In genomic region chr7:22346383-22347107, GRCh38 we compare ENCODE assay signal across 14 cellular contexts. TPM values are rescaled to one million over a fixed set of nuclear protein-coding genes. Genes with fewer than 3 reads are reported as not detected.
DNase-seq lines count a peak whose midpoint lies in the region; ATAC-seq and TF ChIP-seq lines count a peak whose summit lies in the region.
"Had no signal": no experiment of that assay in that cellular context is flagged by ENCODE, and none has a peak within 500 bp of the region (broad histone marks: within the 10 kb centered on the region; RNA-seq: fewer than 3 reads in every experiment).

No MANE protein-coding gene starts in this region.

- H3K27ac Mint-ChIP-seq in type B pancreatic cell = peak overlapping the region; percentile 58
- no peak overlapping the region for H3K27ac Mint-ChIP-seq in activated CD4-positive, alpha-beta memory T cell treated with anti-CD3 and anti-CD28 coated beads for 36 hours
- H3K27ac Mint-ChIP-seq: activated T-cell treated with anti-CD3 and anti-CD28 coated beads, Interleukin-2, amount 50 U/mL, for 24 hours; HFFc6 had no signal

- ATAC-seq in HG03045 (IDR thresholded peaks at IDR 0.05; ENCODE audit: unreplicated experiment) = no peak
- ATAC-seq: heart left ventricle had no signal

- POLR2A ChIA-PET in activated CD4-positive, alpha-beta memory T cell treated with anti-CD3 and anti-CD28 coated beads for 36 hours (lab: Charles Lee) = no interaction called here

- peaks cover 4% of the 10 kb centered on the region for H3K4me1 Mint-ChIP-seq in type B pancreatic cell (ENCODE audit: unreplicated experiment)
- H3K4me1 Mint-ChIP-seq in activated CD4-positive, alpha-beta memory T cell treated with anti-CD3 and anti-CD28 coated beads for 36 hours (ENCODE audit: low read depth) = no peaks in the 10 kb centered on the region

- H3K27me3 Mint-ChIP-seq in type B pancreatic cell = no peaks in the 10 kb centered on the region
- peaks cover 9% of the 10 kb centered on the region for H3K27me3 Mint-ChIP-seq in activated CD4-positive, alpha-beta memory T cell treated with anti-CD3 and anti-CD28 coated beads for 36 hours

- H3K4me3 Mint-ChIP-seq in type B pancreatic cell = no peak overlapping the region
- H3K4me3 Mint-ChIP-seq in activated CD4-positive, alpha-beta memory T cell treated with anti-CD3 and anti-CD28 coated beads for 36 hours = no peak overlapping the region
- H3K4me3 Mint-ChIP-seq: activated T-cell treated with anti-CD3 and anti-CD28 coated beads, Interleukin-2, amount 50 U/mL, for 24 hours; HFFc6 had no signal

- peak; percentile 59 for DNase-seq in NCI-H2107 treated with DMSO at 0.1 percent for 48 hours (lab: John Stamatoyannopoulos, UW; ENCODE audit: unreplicated experiment)
- no peak for DNase-seq in NCI-H2107 (lab: John Stamatoyannopoulos, UW)
- peak; percentile 85 to 90 for DNase-seq in NCI-H526 (lab: John Stamatoyannopoulos, UW)
- DNase-seq in fibroblast of peridontal ligament (ENCODE audit: extremely low read depth) = peak; percentile 16
- DNase-seq in type B pancreatic cell (ENCODE audit: extremely low spot score, unreplicated experiment) = no peak
- no peak for DNase-seq in EL
- DNase-seq in activated CD4-positive, alpha-beta memory T cell treated with anti-CD3 and anti-CD28 coated beads for 36 hours = no peak
- DNase-seq: activated CD4-positive, CD25-positive, alpha-beta regulatory T cell; activated T-cell treated with anti-CD3 and anti-CD28 coated beads, Interleukin-2, amount 50 U/mL, for 24 hours; effector memory CD4-positive, alpha-beta T cell; heart left ventricle; HFFc6; stimulated activated CD4-positive, alpha-beta T cell treated with anti-CD3 and anti-CD28 coated beads, Interleukin-12 subunit alpha, Interleukin-12 subunit beta, amount 100 ng/mL, for 4 hours had no signal

- H3K9me3 Mint-ChIP-seq in type B pancreatic cell = no peaks in the 10 kb centered on the region
- no peaks in the 10 kb centered on the region for H3K9me3 Mint-ChIP-seq in activated CD4-positive, alpha-beta memory T cell treated with anti-CD3 and anti-CD28 coated beads for 36 hours
- H3K9me3 Mint-ChIP-seq: activated T-cell treated with anti-CD3 and anti-CD28 coated beads, Interleukin-2, amount 50 U/mL, for 24 hours; HFFc6 had no signal

- CTCF ChIA-PET in activated CD4-positive, alpha-beta memory T cell treated with anti-CD3 and anti-CD28 coated beads for 36 hours (lab: Charles Lee) = no interaction called here

- H3K36me3 Mint-ChIP-seq in type B pancreatic cell = no peaks in the 10 kb centered on the region
- no peaks in the 10 kb centered on the region for H3K36me3 Mint-ChIP-seq in activated CD4-positive, alpha-beta memory T cell treated with anti-CD3 and anti-CD28 coated beads for 36 hours

- intact Hi-C loops in activated CD4-positive, alpha-beta memory T cell treated with anti-CD3 and anti-CD28 coated beads for 36 hours (cut with micrococcal nuclease) = no loop called here

- no peak for TF ChIP-seq CTCF in type B pancreatic cell (conservative IDR thresholded peaks at IDR 0.05)

RNA-seq across cellular contexts. Expression of gene RAPGEF5, which starts 10.4 kb away (rescaled TPM):
- 11.7 and 13.3 TPM in 2 replicates for total RNA-seq in type B pancreatic cell (ENCODE audit: low replicate concordance)
- under 1 TPM; 0.27 to 0.29 TPM for total RNA-seq in activated CD4-positive, alpha-beta memory T cell treated with anti-CD3 and anti-CD28 coated beads for 36 hours

Comparison
In these comparisons a context has a peak if more than half of its experiments do, and no peak if none do; other contexts are left out.
1. DNase-seq: peak in NCI-H2107 treated with DMSO at 0.1 percent for 48 hours (single experiment), NCI-H526 (2 of 2) and fibroblast of peridontal ligament (single experiment); none in NCI-H2107 (single experiment), type B pancreatic cell (single experiment), EL (single experiment) and activated CD4-positive, alpha-beta memory T cell treated with anti-CD3 and anti-CD28 coated beads for 36 hours (single experiment).